11 cellular contexts compared by ENCODE assay signal in the genomic region with DNA sequence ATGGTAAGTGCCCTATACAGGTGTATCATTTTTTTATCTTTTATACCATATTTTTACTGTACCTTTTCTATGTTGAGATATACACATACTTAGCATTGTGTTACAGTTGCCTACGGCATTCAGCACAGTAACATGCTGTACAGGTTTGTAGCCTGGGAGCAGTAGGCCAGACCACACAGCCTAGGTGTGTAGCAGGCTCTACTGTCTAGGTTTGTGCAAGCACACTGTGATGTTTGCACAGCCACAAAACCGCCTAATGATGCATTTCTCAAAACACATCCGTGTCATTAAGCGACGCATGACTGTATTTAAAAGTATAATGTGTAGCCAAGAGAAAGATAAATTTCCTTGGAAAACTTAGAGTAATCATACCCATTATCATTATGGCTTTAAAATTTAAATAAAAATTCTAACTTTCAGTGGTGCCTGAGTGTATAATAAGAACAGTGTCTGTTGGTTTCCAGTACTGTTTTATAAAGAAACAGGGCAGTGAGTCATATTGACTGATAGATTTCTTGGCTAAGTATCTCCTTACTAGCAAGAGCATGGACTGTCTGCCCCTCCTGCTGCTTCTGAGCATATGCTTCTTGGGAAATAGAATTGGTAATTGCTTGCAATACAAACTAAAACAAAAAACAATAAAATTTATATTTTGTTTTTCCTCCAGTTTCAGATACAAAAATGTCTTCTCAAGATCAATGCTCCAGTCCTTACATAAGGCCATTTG. TPM values are rescaled to one million over a fixed set of nuclear protein-coding genes. Genes with fewer than 3 reads are reported as not detected.
DNase-seq lines count a peak whose midpoint lies in the region; ATAC-seq and TF ChIP-seq lines count a peak whose summit lies in the region.
"Had no signal": no experiment of that assay in that cellular context is flagged by ENCODE, and none has a peak within 500 bp of the region (broad histone marks: within the 10 kb centered on the region; RNA-seq: fewer than 3 reads in every experiment).

No MANE protein-coding gene starts in this region.

- H3K4me3 ChIP-seq in tibial nerve = peak overlapping the region in 1 of 4 donors; percentile 16
- no peak overlapping the region for H3K4me3 ChIP-seq in neuronal stem cell (ENCODE audit: low read length in 2 of 2)
- H3K4me3 ChIP-seq: BLaER1 treated with 17β-estradiol and CSF1 and Interleukin-3, amounts not matched to agents 10 nM and 100 nM had no signal

- H2BK12ac ChIP-seq in neuronal stem cell (ENCODE audit: low read length) = no peak overlapping the region

- H4K8ac ChIP-seq in neuronal stem cell (ENCODE audit: low read depth, low read length) = no peak overlapping the region

- no peak for TF ChIP-seq POLR2A in tibial nerve (IDR thresholded peaks at IDR 0.05)

- no peak overlapping the region for H2AK5ac ChIP-seq in neuronal stem cell (ENCODE audit: low read depth, low read length)

- no peak overlapping the region for H3K14ac ChIP-seq in neuronal stem cell (ENCODE audit: low read length)

- no peak overlapping the region for H3K4me2 ChIP-seq in neuronal stem cell (ENCODE audit: insufficient read depth, low read length, poor library complexity, severe bottlenecking)
- H3K4me2 ChIP-seq: BLaER1 treated with 17β-estradiol and CSF1 and Interleukin-3, amounts not matched to agents 10 nM and 100 nM had no signal

- H2BK120ac ChIP-seq in neuronal stem cell (ENCODE audit: low read depth, low read length) = no peak overlapping the region

- H3K4me1 Mint-ChIP-seq in activated T-cell treated with anti-CD3 and anti-CD28 coated beads, Interleukin-2, amount 50 U/mL, for 72 hours (ENCODE audit: low read depth) = peaks cover 14% of the 10 kb centered on the region
- peaks cover 4% of the 10 kb centered on the region for H3K4me1 Mint-ChIP-seq in activated T-cell treated with anti-CD3 and anti-CD28 coated beads, Interleukin-2, amount 50 U/mL, for 4 hours (ENCODE audit: low read depth)
- H3K4me1 Mint-ChIP-seq in effector memory CD8-positive, alpha-beta T cell (ENCODE audit: low read depth in 2 of 2) = peaks cover 0 to 5% of the 10 kb centered on the region in 2 donors

- H3K4ac ChIP-seq in neuronal stem cell (ENCODE audit: low read length) = no peak overlapping the region

- no peak for TF ChIP-seq CTCF in tibial nerve (IDR thresholded peaks at IDR 0.05)

- TF ChIP-seq EP300 in tibial nerve (IDR thresholded peaks at IDR 0.05) = no peak

- H2AFZ ChIP-seq in neuronal stem cell (ENCODE audit: low read length) = no peak overlapping the region

- H3K27me3 ChIP-seq in tibial nerve = no peaks in the 10 kb centered on the region
- H3K27me3 ChIP-seq in neuronal stem cell (ENCODE audit: control insufficient read depth in 3 of 3, insufficient read depth in 3 of 3, low read depth in 1 of 3, low read length in 3 of 3) = no peaks in the 10 kb centered on the region
- H3K27me3 ChIP-seq: BLaER1 treated with 17β-estradiol and CSF1 and Interleukin-3, amounts not matched to agents 10 nM and 100 nM had no signal

- peak in 1 of 2 donors; percentile 29 for ATAC-seq in activated T-cell treated with anti-CD3 and anti-CD28 coated beads, Interleukin-2, amount 50 U/mL, for 72 hours (replicated peaks in 1 of 2)
- ATAC-seq in activated T-cell treated with anti-CD3 and anti-CD28 coated beads, Interleukin-2, amount 50 U/mL, for 4 hours = no peak
- no peak for ATAC-seq in effector memory CD8-positive, alpha-beta T cell (replicated peaks)

- no peak overlapping the region for H3K4me3 Mint-ChIP-seq in activated T-cell treated with anti-CD3 and anti-CD28 coated beads, Interleukin-2, amount 50 U/mL, for 72 hours
- H3K4me3 Mint-ChIP-seq in activated T-cell treated with anti-CD3 and anti-CD28 coated beads, Interleukin-2, amount 50 U/mL, for 4 hours = no peak overlapping the region
- H3K4me3 Mint-ChIP-seq in effector memory CD8-positive, alpha-beta T cell = no peak overlapping the region
- H3K4me3 Mint-ChIP-seq: activated naive CD8-positive, alpha-beta T cell treated with anti-CD3 and anti-CD28 coated beads, Interleukin-2, amount 10 ng/mL, durations not matched to agents 7 days and 5 days had no signal

- peak overlapping the region; percentile 21 for H3K27ac Mint-ChIP-seq in activated T-cell treated with anti-CD3 and anti-CD28 coated beads, Interleukin-2, amount 50 U/mL, for 72 hours
- H3K27ac Mint-ChIP-seq in effector memory CD8-positive, alpha-beta T cell = no peak overlapping the region
- H3K27ac Mint-ChIP-seq: activated naive CD8-positive, alpha-beta T cell treated with anti-CD3 and anti-CD28 coated beads, Interleukin-2, amount 10 ng/mL, durations not matched to agents 7 days and 5 days had no signal

- H3K79me1 ChIP-seq in neuronal stem cell (ENCODE audit: low read depth, low read length) = no peaks in the 10 kb centered on the region

- no peak overlapping the region for H4K91ac ChIP-seq in neuronal stem cell (ENCODE audit: low read depth, low read length, poor library complexity)

- no peak overlapping the region for H3K18ac ChIP-seq in neuronal stem cell (ENCODE audit: low read length)

- H3K9me3 Mint-ChIP-seq in activated T-cell treated with anti-CD3 and anti-CD28 coated beads, Interleukin-2, amount 50 U/mL, for 72 hours = no peaks in the 10 kb centered on the region
- no peaks in the 10 kb centered on the region for H3K9me3 Mint-ChIP-seq in activated T-cell treated with anti-CD3 and anti-CD28 coated beads, Interleukin-2, amount 50 U/mL, for 4 hours
- H3K9me3 Mint-ChIP-seq in effector memory CD8-positive, alpha-beta T cell = no peaks in the 10 kb centered on the region
- H3K9me3 Mint-ChIP-seq: activated naive CD8-positive, alpha-beta T cell treated with anti-CD3 and anti-CD28 coated beads, Interleukin-2, amount 10 ng/mL, durations not matched to agents 7 days and 5 days had no signal

- DNase-seq in activated T-cell treated with anti-CD3 and anti-CD28 coated beads, Interleukin-2, amount 50 U/mL, for 72 hours = no peak
- no peak for DNase-seq in activated T-cell treated with anti-CD3 and anti-CD28 coated beads, Interleukin-2, amount 50 U/mL, for 4 hours
- DNase-seq in brain pericyte (ENCODE audit: low read depth, low spot score) (peak; percentile 21), iris pigment epithelial cell (ENCODE audit: low read depth) (peak; percentile 89), tibial nerve (ENCODE audit: low spot score in 2 of 2) (no peak), NCI-H526 treated with DMSO at 0.1 percent for 48 hours (lab: John Stamatoyannopoulos, UW) (no peak), neuronal stem cell (ENCODE audit: low spot score) (no peak)
- DNase-seq in effector memory CD8-positive, alpha-beta T cell = no peak
- DNase-seq: activated naive CD8-positive, alpha-beta T cell treated with anti-CD3 and anti-CD28 coated beads, Interleukin-2, amount 10 ng/mL, durations not matched to agents 7 days and 5 days; NCI-H2227 treated with DMSO at 0.1 percent for 48 hours had no signal

- H3K9me3 ChIP-seq in tibial nerve (no peaks in the 10 kb centered on the region), neuronal stem cell (replicated peaks in 1 of 2; ENCODE audit: control insufficient read depth in 2 of 2, insufficient read depth in 1 of 2, low read depth in 1 of 2, low read length in 2 of 2) (no peaks in the 10 kb centered on the region)
- H3K9me3 ChIP-seq: BLaER1 treated with 17β-estradiol and CSF1 and Interleukin-3, amounts not matched to agents 10 nM and 100 nM had no signal

- peaks cover 0 to 34% (median 12%) of the 10 kb centered on the region in 4 donors for H3K4me1 ChIP-seq in tibial nerve
- no peaks in the 10 kb centered on the region for H3K4me1 ChIP-seq in neuronal stem cell (ENCODE audit: control insufficient read depth in 2 of 2, insufficient read depth in 1 of 2, low read depth in 1 of 2, low read length in 2 of 2)

- 63 to 64% methylated on average over 5 of the region's 5 CpGs for WGBS in tibial nerve, 2 donors
- WGBS in neuronal stem cell (ENCODE audit: extremely low coverage in 2 of 2, insufficient read length in 2 of 2, insufficient replicate concordance in 1 of 2), 2 donors = no CpG with 5 or more reads among the region's 5 CpGs

- no peak overlapping the region for H2BK15ac ChIP-seq in neuronal stem cell (ENCODE audit: low read length)

- no peak overlapping the region for H2BK5ac ChIP-seq in neuronal stem cell (ENCODE audit: low read length)

- H3K27ac ChIP-seq in tibial nerve (peak overlapping the region in 3 of 4 donors; percentile 42 to 76 (median 71)), neuronal stem cell (replicated peaks; ENCODE audit: low read length) (no peak overlapping the region)
- H3K27ac ChIP-seq: BLaER1 treated with 17β-estradiol and CSF1 and Interleukin-3, amounts not matched to agents 10 nM and 100 nM had no signal

- H3K23ac ChIP-seq in neuronal stem cell (ENCODE audit: low read depth, low read length, poor library complexity) = no peak overlapping the region

- no peak overlapping the region for H3K9ac ChIP-seq in neuronal stem cell (ENCODE audit: low read depth, low read length, poor library complexity)
- H3K9ac ChIP-seq: BLaER1 treated with 17β-estradiol and CSF1 and Interleukin-3, amounts not matched to agents 10 nM and 100 nM had no signal

- H3K36me3 ChIP-seq in tibial nerve (peaks cover 0 to 46% (median 0%) of the 10 kb centered on the region in 3 donors), neuronal stem cell (replicated peaks in 1 of 2; ENCODE audit: control insufficient read depth in 2 of 2, insufficient read depth in 2 of 2, low read length in 2 of 2) (peaks cover 20 to 100% of the 10 kb centered on the region in 2 donors)

- H3K27me3 Mint-ChIP-seq in activated T-cell treated with anti-CD3 and anti-CD28 coated beads, Interleukin-2, amount 50 U/mL, for 72 hours (ENCODE audit: low read depth) = no peaks in the 10 kb centered on the region
- no peaks in the 10 kb centered on the region for H3K27me3 Mint-ChIP-seq in activated T-cell treated with anti-CD3 and anti-CD28 coated beads, Interleukin-2, amount 50 U/mL, for 4 hours (ENCODE audit: low read depth)
- H3K27me3 Mint-ChIP-seq in effector memory CD8-positive, alpha-beta T cell = no peaks in the 10 kb centered on the region
- H3K27me3 Mint-ChIP-seq: activated naive CD8-positive, alpha-beta T cell treated with anti-CD3 and anti-CD28 coated beads, Interleukin-2, amount 10 ng/mL, durations not matched to agents 7 days and 5 days had no signal

- H3K36me3 Mint-ChIP-seq in activated T-cell treated with anti-CD3 and anti-CD28 coated beads, Interleukin-2, amount 50 U/mL, for 72 hours (ENCODE audit: insufficient read depth in 2 of 2) = peaks cover 15 to 22% of the 10 kb centered on the region in 2 donors
- peaks cover 43% of the 10 kb centered on the region for H3K36me3 Mint-ChIP-seq in activated T-cell treated with anti-CD3 and anti-CD28 coated beads, Interleukin-2, amount 50 U/mL, for 4 hours (ENCODE audit: insufficient read depth)
- H3K36me3 Mint-ChIP-seq in effector memory CD8-positive, alpha-beta T cell (ENCODE audit: insufficient read depth) = peaks cover 63% of the 10 kb centered on the region

RNA-seq across cellular contexts. Expression of a gene that starts 18.3 kb away (rescaled TPM):
- total RNA-seq in activated T-cell treated with anti-CD3 and anti-CD28 coated beads, Interleukin-2, amount 50 U/mL, for 72 hours = 1 to 10 TPM; 6.0 to 7.0 TPM
- total RNA-seq in activated T-cell treated with anti-CD3 and anti-CD28 coated beads, Interleukin-2, amount 50 U/mL, for 4 hours = 1 to 10 TPM; 4.0 to 5.5 (median 4.8) TPM
- total RNA-seq in tibial nerve = 10 to 100 TPM in 3 of 4 donors, 1 to 10 TPM in 1; 7.5 to 27.1 (median 13.6) TPM
- 26.8 TPM for polyA plus RNA-seq in neuronal stem cell (2013, experiment 1 of 2)
- polyA plus RNA-seq in neuronal stem cell (2013, experiment 2 of 2) = 28.4 TPM

RNA-seq across cellular contexts. Expression of a gene that starts 42.7 kb away (rescaled TPM):
- 10 to 100 TPM; 31.6 to 40.7 TPM for total RNA-seq in activated T-cell treated with anti-CD3 and anti-CD28 coated beads, Interleukin-2, amount 50 U/mL, for 72 hours
- total RNA-seq in activated T-cell treated with anti-CD3 and anti-CD28 coated beads, Interleukin-2, amount 50 U/mL, for 4 hours = 10 to 100 TPM; 82.6 to 94.4 (median 91.3) TPM
- total RNA-seq in tibial nerve = 10 to 100 TPM; 10.0 to 28.8 (median 16.3) TPM
- 19.2 TPM for polyA plus RNA-seq in neuronal stem cell (2013, experiment 1 of 2)
- polyA plus RNA-seq in neuronal stem cell (2013, experiment 2 of 2) = 19.5 TPM

Comparison
In these comparisons a context has a peak if more than half of its experiments do, and no peak if none do; other contexts are left out.
1. DNase-seq: peak in brain pericyte (single experiment) and iris pigment epithelial cell (single experiment); none in activated T-cell treated with anti-CD3 and anti-CD28 coated beads, Interleukin-2, amount 50 U/mL, for 72 hours (0 of 2), activated T-cell treated with anti-CD3 and anti-CD28 coated beads, Interleukin-2, amount 50 U/mL, for 4 hours (single experiment), tibial nerve (0 of 2), effector memory CD8-positive, alpha-beta T cell (0 of 3), NCI-H526 treated with DMSO at 0.1 percent for 48 hours (single experiment) and neuronal stem cell (single experiment).